In genomic region chrX:123971963-123972362, GRCh38 we compare ENCODE assay signal across 20 cellular contexts. TPM values are rescaled to one million over a fixed set of nuclear protein-coding genes. Genes with fewer than 3 reads are reported as not detected.
DNase-seq lines count a peak whose midpoint lies in the region; ATAC-seq and TF ChIP-seq lines count a peak whose summit lies in the region.
"Had no signal": no experiment of that assay in that cellular context is flagged by ENCODE, and none has a peak within 500 bp of the region (broad histone marks: within the 10 kb centered on the region; RNA-seq: fewer than 3 reads in every experiment).

No MANE protein-coding gene starts in this region.

- TF ChIP-seq CTCF in MCF 10A (IDR thresholded peaks at IDR 0.05; ENCODE audit: unreplicated experiment) (no peak), breast epithelium (IDR thresholded peaks at IDR 0.05) (no peak), uterus (IDR thresholded peaks at IDR 0.05) (no peak), psoas muscle (IDR thresholded peaks at IDR 0.05) (no peak)

- peaks cover 19% of the 10 kb centered on the region for H3K36me3 Mint-ChIP-seq in MCF 10A (ENCODE audit: insufficient read depth, unreplicated experiment)
- H3K36me3 Mint-ChIP-seq in activated T-helper 17 cell treated with anti-CD3 and anti-CD28 coated beads, Interleukin-2, amount 50 U/mL, for 72 hours (ENCODE audit: low read depth), result peaks cover 20% of the 10 kb centered on the region

- 43 to 74% (median 63%) methylated on average over 2 to 3 of the region's 3 CpGs for WGBS in psoas muscle, 3 donors

- H3K27ac ChIP-seq in breast epithelium (no peak overlapping the region), uterus (peak overlapping the region; percentile 46 to 59), psoas muscle (no peak overlapping the region)
- H3K27ac ChIP-seq: GM23248, right lobe of liver had no signal

- H3K4me1 Mint-ChIP-seq in MCF 10A (ENCODE audit: insufficient read depth, unreplicated experiment), result peaks cover 15% of the 10 kb centered on the region
- peaks cover 14% of the 10 kb centered on the region for H3K4me1 Mint-ChIP-seq in activated T-helper 17 cell treated with anti-CD3 and anti-CD28 coated beads, Interleukin-2, amount 50 U/mL, for 72 hours

- no peak for ATAC-seq in activated T-helper 17 cell treated with anti-CD3 and anti-CD28 coated beads, Interleukin-2, amount 50 U/mL, for 72 hours (replicated peaks)
- ATAC-seq in psoas muscle, result no peak
- ATAC-seq: left lobe of liver, right lobe of liver, Right ventricle myocardium inferior had no signal

- H3K27ac Mint-ChIP-seq in MCF 10A (ENCODE audit: low read depth, unreplicated experiment), result peak overlapping the region; percentile 22
- no peak overlapping the region for H3K27ac Mint-ChIP-seq in activated T-helper 17 cell treated with anti-CD3 and anti-CD28 coated beads, Interleukin-2, amount 50 U/mL, for 72 hours

- BruUV-seq in MCF 10A (replicated peaks; lab: Mats Ljungman, UMichigan), result no TSS peak

- intact Hi-C loops in MCF 10A (cut with micrococcal nuclease) (no loop called here), breast epithelium (cut with DNase I; ENCODE audit: low total_unique reads) (no loop called here), uterus (cut with DNase I; ENCODE audit: low total_unique reads) (no loop called here), psoas muscle (cut with DNase I) (no loop called here)

- POLR2A ChIA-PET in MCF 10A (lab: Yijun Ruan, JAX), result interaction anchor here (0.5 to 1.5 kb wide), 2 partner anchors 9 kb away, joined by 3 read pairs; no protein-coding TSS in a partner anchor

- no peaks in the 10 kb centered on the region for H3K9me3 ChIP-seq in breast epithelium
- no peaks in the 10 kb centered on the region for H3K9me3 ChIP-seq in uterus
- H3K9me3 ChIP-seq in psoas muscle, result no peaks in the 10 kb centered on the region
- H3K9me3 ChIP-seq: right lobe of liver had no signal

- CTCF ChIA-PET in MCF 10A (lab: Yijun Ruan, JAX), result interaction anchor here (0.5 to 2.0 kb wide), 5 partner anchors 14 to 1290 kb away, joined by 3 to 13 read pairs (median 6); no protein-coding TSS in a partner anchor

- no peaks in the 10 kb centered on the region for H3K27me3 ChIP-seq in breast epithelium
- H3K27me3 ChIP-seq in uterus, result no peaks in the 10 kb centered on the region
- H3K27me3 ChIP-seq in psoas muscle (ENCODE audit: insufficient read depth in 3 of 3, low read length in 2 of 3), result no peaks in the 10 kb centered on the region
- H3K27me3 ChIP-seq: right lobe of liver had no signal

- TF ChIP-seq POLR2A in breast epithelium (IDR thresholded peaks at IDR 0.05) (no peak), uterus (IDR thresholded peaks at IDR 0.05) (no peak)

- H3K4me3 ChIP-seq in breast epithelium, result no peak overlapping the region
- H3K4me3 ChIP-seq in uterus, result no peak overlapping the region
- H3K4me3 ChIP-seq in psoas muscle, result no peak overlapping the region
- H3K4me3 ChIP-seq: GM23248, right lobe of liver had no signal

- H3K4me3 Mint-ChIP-seq in MCF 10A (ENCODE audit: unreplicated experiment), result no peak overlapping the region
- peak overlapping the region; percentile 14 for H3K4me3 Mint-ChIP-seq in activated T-helper 17 cell treated with anti-CD3 and anti-CD28 coated beads, Interleukin-2, amount 50 U/mL, for 72 hours

- H3K36me3 ChIP-seq in breast epithelium (no peaks in the 10 kb centered on the region), uterus (no peaks in the 10 kb centered on the region), psoas muscle (ENCODE audit: insufficient read depth in 1 of 2, low read depth in 1 of 2) (no peaks in the 10 kb centered on the region)
- H3K36me3 ChIP-seq: right lobe of liver had no signal

- no peaks in the 10 kb centered on the region for H3K4me1 ChIP-seq in breast epithelium
- no peaks in the 10 kb centered on the region for H3K4me1 ChIP-seq in uterus
- peaks cover 3% of the 10 kb centered on the region for H3K4me1 ChIP-seq in psoas muscle
- H3K4me1 ChIP-seq: right lobe of liver had no signal

- no peaks in the 10 kb centered on the region for H3K9me3 Mint-ChIP-seq in MCF 10A (ENCODE audit: unreplicated experiment)
- no peaks in the 10 kb centered on the region for H3K9me3 Mint-ChIP-seq in activated T-helper 17 cell treated with anti-CD3 and anti-CD28 coated beads, Interleukin-2, amount 50 U/mL, for 72 hours
- H3K9me3 Mint-ChIP-seq: CD8-positive, alpha-beta memory T cell had no signal

- H3K27me3 Mint-ChIP-seq in MCF 10A (ENCODE audit: insufficient read depth, unreplicated experiment), result no peaks in the 10 kb centered on the region
- H3K27me3 Mint-ChIP-seq in activated T-helper 17 cell treated with anti-CD3 and anti-CD28 coated beads, Interleukin-2, amount 50 U/mL, for 72 hours, result no peaks in the 10 kb centered on the region
- H3K27me3 Mint-ChIP-seq: CD8-positive, alpha-beta memory T cell had no signal

- no peak for DNase-seq in MCF 10A (ENCODE audit: unreplicated experiment)
- no peak for DNase-seq in breast epithelium (ENCODE audit: low spot score in 2 of 2)
- peak; percentile 22 for DNase-seq in iris pigment epithelial cell (ENCODE audit: low read depth)
- no peak for DNase-seq in uterus
- no peak for DNase-seq in GF-D8 (lab: John Stamatoyannopoulos, UW)
- DNase-seq in cerebellar nuclear complex (lab: John Stamatoyannopoulos, UW), result no peak
- DNase-seq in psoas muscle, result no peak
- DNase-seq: activated effector memory CD4-positive, alpha-beta T cell treated with anti-CD3 and anti-CD28 coated beads, Interleukin-2, amount 50 U/mL, for 16 hours; anterior cingulate cortex; CD8-positive, alpha-beta memory T cell; DMS79; foreskin fibroblast; GM23248; NCI-H1694 treated with DMSO at 0.1 percent for 48 hours; NCI-H345; right lobe of liver; stimulated activated CD4-positive, alpha-beta T cell treated with anti-CD3 and anti-CD28 coated beads, Interleukin-1b, Interleukin-23, amount 100 ng/mL, for 48 hours had no signal

RNA-seq across cellular contexts. Expression of gene STAG2, which starts 10.5 kb away (rescaled TPM):
- total RNA-seq in MCF 10A (2022) (71.5 and 80.7 TPM in 2 replicates), breast epithelium (100 to 1,000 TPM in 1 of 3 donors, 10 to 100 TPM in 2; 79.2 to 114 (median 83.2) TPM), uterus (100 to 1,000 TPM in 2 of 4 donors, 10 to 100 TPM in 2; 32.5 to 170 (median 83.4) TPM), psoas muscle (10 to 100 TPM; 33.0 to 46.7 (median 44.7) TPM)
- 10 to 100 TPM; 66.7 to 83.0 TPM for total RNA-seq in activated T-helper 17 cell treated with anti-CD3 and anti-CD28 coated beads, Interleukin-2, amount 50 U/mL, for 72 hours
- 10 to 100 TPM in 2 of 3 donors, 1 to 10 TPM in 1; 9.5 to 36.3 (median 17.3) TPM for polyA plus RNA-seq in psoas muscle

Comparison
In these comparisons a context has a peak if more than half of its experiments do, and no peak if none do; other contexts are left out.
1. H3K27ac ChIP-seq: peak in uterus (2 of 2); none in breast epithelium (0 of 2) and psoas muscle (single experiment).